ENCODE assay signal across 9 cellular contexts in the genomic region with DNA sequence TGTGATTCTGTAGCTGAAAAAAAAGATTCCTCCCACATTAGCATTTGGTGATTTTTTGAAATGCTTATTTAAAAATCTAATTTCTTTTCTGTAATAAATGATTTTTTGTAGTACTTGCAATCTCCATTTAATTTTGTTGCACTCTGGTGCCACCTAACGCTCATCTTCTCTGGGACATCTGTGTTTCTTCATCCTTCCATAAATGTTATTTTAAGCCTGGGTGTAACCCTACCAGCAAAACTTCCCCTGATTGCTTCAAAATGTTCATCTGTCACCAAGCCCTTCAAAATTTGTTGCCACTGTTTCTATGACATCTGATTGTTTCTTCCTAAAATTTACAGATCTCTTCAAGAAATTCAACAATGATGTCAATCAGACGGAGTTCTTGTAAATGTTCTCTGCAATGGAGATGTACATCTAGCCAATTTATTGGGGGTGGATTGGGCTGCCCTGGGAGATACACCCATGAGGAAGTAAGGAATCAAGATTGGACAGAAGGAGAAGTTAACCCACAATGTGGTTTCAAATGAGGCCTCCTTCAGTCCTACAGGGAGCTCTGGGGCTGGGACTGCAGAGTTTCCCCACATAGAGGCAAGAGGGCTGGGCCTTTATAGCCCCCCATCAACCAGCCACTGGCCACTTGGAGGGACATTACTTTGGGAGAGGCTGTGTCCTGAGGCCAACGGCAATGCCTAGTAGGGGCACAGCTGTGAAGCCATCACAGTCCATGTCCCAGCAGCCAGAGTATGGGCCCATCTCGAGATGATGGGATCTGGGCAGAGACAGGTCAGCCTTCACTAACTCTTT. TPM values are rescaled to one million over a fixed set of nuclear protein-coding genes. Genes with fewer than 3 reads are reported as not detected.
DNase-seq lines count a peak whose midpoint lies in the region; ATAC-seq, FAIRE-seq and TF ChIP-seq lines count a peak whose summit lies in the region.
"Had no signal": no experiment of that assay in that cellular context is flagged by ENCODE, and none has a peak within 500 bp of the region (broad histone marks: within the 10 kb centered on the region; RNA-seq: fewer than 3 reads in every experiment).

No MANE protein-coding gene starts in this region.

- no peak overlapping the region for H3K4me3 Mint-ChIP-seq in type B pancreatic cell

- peak; percentile 70 for TF ChIP-seq CTCF in type B pancreatic cell (conservative IDR thresholded peaks at IDR 0.05)

- DNase-seq in AG08395 (ENCODE audit: low spot score) = peak; percentile 28
- DNase-seq in GM19239 (ENCODE audit: insufficient read length, low spot score) = no peak
- peak; percentile 14 for DNase-seq in SHP77 treated with DMSO at 0.1 percent for 48 hours (lab: John Stamatoyannopoulos, UW)
- peak; percentile 37 for DNase-seq in fibroblast of the conjunctiva (ENCODE audit: low read depth)
- no peak for DNase-seq in type B pancreatic cell (ENCODE audit: extremely low spot score, unreplicated experiment)
- no peak for DNase-seq in stimulated activated CD4-positive, alpha-beta T cell treated with anti-CD3 and anti-CD28 coated beads, Interleukin-4, amount 100 ng/mL, for 4 hours
- no peak for DNase-seq in stimulated activated CD4-positive, alpha-beta T cell treated with anti-CD3 and anti-CD28 coated beads, Interleukin-2, amount 100 ng/mL, for 48 hours

- FAIRE-seq in GM19239 (lab: Jason Lieb, UNC) = peak; percentile 63
- FAIRE-seq: colon had no signal

- H3K9me3 Mint-ChIP-seq in type B pancreatic cell = no peaks in the 10 kb centered on the region

- no peak for ATAC-seq in HG03280 (IDR thresholded peaks at IDR 0.05; ENCODE audit: unreplicated experiment)

- no peaks in the 10 kb centered on the region for H3K36me3 Mint-ChIP-seq in type B pancreatic cell

- no peak overlapping the region for H3K27ac Mint-ChIP-seq in type B pancreatic cell

- no peaks in the 10 kb centered on the region for H3K4me1 Mint-ChIP-seq in type B pancreatic cell (ENCODE audit: unreplicated experiment)

- H3K27me3 Mint-ChIP-seq in type B pancreatic cell = no peaks in the 10 kb centered on the region

RNA-seq across cellular contexts. Expression of a gene that starts 23.3 kb away (rescaled TPM):
- total RNA-seq in type B pancreatic cell (ENCODE audit: low replicate concordance) = 4.6 and 14.8 TPM in 2 replicates

Comparison
In these comparisons a context has a peak if more than half of its experiments do, and no peak if none do; other contexts are left out.
1. DNase-seq: peak in AG08395 (single experiment), SHP77 treated with DMSO at 0.1 percent for 48 hours (single experiment) and fibroblast of the conjunctiva (single experiment); none in GM19239 (single experiment), type B pancreatic cell (single experiment), stimulated activated CD4-positive, alpha-beta T cell treated with anti-CD3 and anti-CD28 coated beads, Interleukin-4, amount 100 ng/mL, for 4 hours (0 of 2) and stimulated activated CD4-positive, alpha-beta T cell treated with anti-CD3 and anti-CD28 coated beads, Interleukin-2, amount 100 ng/mL, for 48 hours (0 of 2).